28 cellular contexts compared by ENCODE assay signal in genomic region chr5:9564752-9565151, GRCh38. TPM values are rescaled to one million over a fixed set of nuclear protein-coding genes. Genes with fewer than 3 reads are reported as not detected.
"Had no signal": no experiment of that assay in that cellular context is flagged by ENCODE, and none has a peak within 500 bp of the region (broad histone marks: within the 10 kb centered on the region; RNA-seq: fewer than 3 reads in every experiment).

No MANE protein-coding gene starts in this region.

- H3K27ac Mint-ChIP-seq: endodermal cell; immature natural killer cell; mesothelial cell of epicardium; naive B cell; natural killer cell treated with Interleukin-12 subunit alpha and Interleukin-12 subunit beta and Interleukin-15 and Interleukin-18, amount 100 ng/mL, for 72 hours; neural progenitor cell; progenitor cell of endocrine pancreas; stimulated activated naive B cell treated with anti-CD40 and anti-IgM and Interleukin-4, amounts not matched to agents 10 μg/mL and 1 μg/mL and 100 μg/mL, for 72 hours; stimulated activated naive CD8-positive, alpha-beta T cell treated with anti-CD3 and anti-CD28 coated beads, Interleukin-15, Interleukin-2, amounts not matched to agents 100 ng/mL and 50 ng/mL, for 24 hours had no signal

- DNase-seq: effector CD8-positive, alpha-beta T cell; endodermal cell; glutamatergic neuron; heart right ventricle; hippocampal formation; immature natural killer cell; left ventricle myocardium superior; lower lobe of right lung; mucosa of descending colon; naive B cell; right lobe of liver; small intestine; stimulated activated CD4-positive, alpha-beta T cell treated with anti-CD3 and anti-CD28 coated beads, Interleukin-15, amount 100 ng/mL, for 24 hours; stimulated activated CD4-positive, alpha-beta T cell treated with anti-CD3 and anti-CD28 coated beads, Interleukin-2, amount 100 ng/mL, for 48 hours; stimulated activated naive B cell treated with anti-CD40 and anti-IgM and Interleukin-4, amounts not matched to agents 10 μg/mL and 1 μg/mL and 100 μg/mL, for 72 hours; upper lobe of right lung had no signal

- ATAC-seq: heart right ventricle; left ventricle myocardium superior; lower lobe of right lung; mucosa of descending colon; natural killer cell treated with Interleukin-12 subunit alpha and Interleukin-12 subunit beta and Interleukin-15 and Interleukin-18, amount 100 ng/mL, for 72 hours; right lobe of liver; stimulated activated naive B cell treated with anti-CD40 and anti-IgM and Interleukin-4, amounts not matched to agents 10 μg/mL and 1 μg/mL and 100 μg/mL, for 72 hours; upper lobe of right lung had no signal

- H3K4me1 Mint-ChIP-seq: immature natural killer cell; naive B cell; stimulated activated naive B cell treated with anti-CD40 and anti-IgM and Interleukin-4, amounts not matched to agents 10 μg/mL and 1 μg/mL and 100 μg/mL, for 72 hours had no signal

- H3K9me3 Mint-ChIP-seq: endodermal cell, neural progenitor cell had no signal

- FAIRE-seq: colon, keratinocyte, small intestine had no signal

- H3K9me3 ChIP-seq: esophagus muscularis mucosa, heart right ventricle, lower lobe of right lung, mucosa of descending colon, right lobe of liver, thoracic aorta, tibial nerve, upper lobe of right lung, vagina had no signal

- H3K4me2 ChIP-seq: neural progenitor cell had no signal

- H3K27me3 Mint-ChIP-seq: naive B cell; natural killer cell treated with Interleukin-12 subunit alpha and Interleukin-12 subunit beta and Interleukin-15 and Interleukin-18, amount 100 ng/mL, for 72 hours; stimulated activated naive B cell treated with anti-CD40 and anti-IgM and Interleukin-4, amounts not matched to agents 10 μg/mL and 1 μg/mL and 100 μg/mL, for 72 hours; stimulated activated naive CD8-positive, alpha-beta T cell treated with anti-CD3 and anti-CD28 coated beads, Interleukin-15, Interleukin-2, amounts not matched to agents 100 ng/mL and 50 ng/mL, for 24 hours had no signal

- H3K9ac ChIP-seq: neural progenitor cell, parathyroid adenoma had no signal

- H3K27me3 ChIP-seq: esophagus muscularis mucosa, heart right ventricle, neural progenitor cell, right lobe of liver, tibial nerve, upper lobe of right lung, vagina had no signal

- H3K36me3 ChIP-seq: esophagus muscularis mucosa, heart right ventricle, lower lobe of right lung, neural progenitor cell, right lobe of liver, thoracic aorta, tibial nerve, upper lobe of right lung, vagina had no signal

- H3K4me1 ChIP-seq: esophagus muscularis mucosa, heart right ventricle, lower lobe of right lung, neural progenitor cell, parathyroid adenoma, right lobe of liver, tibial nerve, upper lobe of right lung, vagina had no signal

- H3K4me3 ChIP-seq: esophagus muscularis mucosa, heart right ventricle, lower lobe of right lung, mucosa of descending colon, neural progenitor cell, right lobe of liver, thoracic aorta, tibial nerve, upper lobe of right lung, vagina had no signal

- H3K4me3 Mint-ChIP-seq: endodermal cell; immature natural killer cell; mesothelial cell of epicardium; naive B cell; natural killer cell treated with Interleukin-12 subunit alpha and Interleukin-12 subunit beta and Interleukin-15 and Interleukin-18, amount 100 ng/mL, for 72 hours; neural progenitor cell; stimulated activated naive B cell treated with anti-CD40 and anti-IgM and Interleukin-4, amounts not matched to agents 10 μg/mL and 1 μg/mL and 100 μg/mL, for 72 hours; stimulated activated naive CD8-positive, alpha-beta T cell treated with anti-CD3 and anti-CD28 coated beads, Interleukin-15, Interleukin-2, amounts not matched to agents 100 ng/mL and 50 ng/mL, for 24 hours had no signal

- H3K36me3 Mint-ChIP-seq: immature natural killer cell; naive B cell; natural killer cell treated with Interleukin-12 subunit alpha and Interleukin-12 subunit beta and Interleukin-15 and Interleukin-18, amount 100 ng/mL, for 72 hours; neural progenitor cell; stimulated activated naive B cell treated with anti-CD40 and anti-IgM and Interleukin-4, amounts not matched to agents 10 μg/mL and 1 μg/mL and 100 μg/mL, for 72 hours had no signal

- H3K27ac ChIP-seq: esophagus muscularis mucosa, heart right ventricle, lower lobe of right lung, neural progenitor cell, parathyroid adenoma, right lobe of liver, thoracic aorta, tibial nerve, upper lobe of right lung, vagina had no signal

- H2AFZ ChIP-seq: neural progenitor cell, parathyroid adenoma had no signal

- H3K79me2 ChIP-seq: parathyroid adenoma had no signal

RNA-seq across cellular contexts. Expression of gene SEMA5A, which starts 18.9 kb away (rescaled TPM):
- total RNA-seq: natural killer cell treated with Interleukin-12 subunit alpha and Interleukin-12 subunit beta and Interleukin-15 and Interleukin-18, amount 100 ng/mL, for 72 hours had no signal
